In genomic region chr17:29715680-29716079, GRCh38 we compare ENCODE assay signal across 26 cellular contexts.
DNase-seq lines count a peak whose midpoint lies in the region; ATAC-seq and TF ChIP-seq lines count a peak whose summit lies in the region.
"Had no signal": no experiment of that assay in that cellular context is flagged by ENCODE, and none has a peak within 500 bp of the region (broad histone marks: within the 10 kb centered on the region; RNA-seq: fewer than 3 reads in every experiment).

No MANE protein-coding gene starts in this region.

- intact Hi-C loops in CD14-positive monocyte (cut with micrococcal nuclease), result no loop called here
- intact Hi-C loops in PC-9 (cut with micrococcal nuclease; ENCODE audit: unreplicated experiment), result no loop called here
- intact Hi-C loops in upper lobe of right lung (cut with DNase I), result no loop called here

- no peaks in the 10 kb centered on the region for H3K27me3 ChIP-seq in CD8-positive, alpha-beta memory T cell (ENCODE audit: insufficient read depth, low read length, poor library complexity, severe bottlenecking)
- no peaks in the 10 kb centered on the region for H3K27me3 ChIP-seq in neutrophil
- no peaks in the 10 kb centered on the region for H3K27me3 ChIP-seq in PC-9 (ENCODE audit: insufficient read depth, low read depth)
- H3K27me3 ChIP-seq in upper lobe of right lung, result no peaks in the 10 kb centered on the region
- H3K27me3 ChIP-seq: ascending aorta, suprapubic skin had no signal

- H3K9me3 Mint-ChIP-seq in CD14-positive monocyte, result peaks cover 0 to 6% (median 0%) of the 10 kb centered on the region in 7 donors
- H3K9me3 Mint-ChIP-seq in CD8-positive, alpha-beta memory T cell, result no peaks in the 10 kb centered on the region
- no peaks in the 10 kb centered on the region for H3K9me3 Mint-ChIP-seq in effector memory CD8-positive, alpha-beta T cell
- H3K9me3 Mint-ChIP-seq: activated T-helper 1 cell treated with anti-CD3 and anti-CD28 coated beads, Interleukin-12 subunit alpha, Interleukin-12 subunit beta, Interleukin-2, Interleukin-4 antibody, amounts not matched to agents 30 ng/mL and 10 ng/mL and 1 ng/mL, durations not matched to agents 14 hours and 24 hours and 36 hours had no signal

- DNase-seq in CD14-positive monocyte (ENCODE audit: low spot score), result no peak
- DNase-seq in CD8-positive, alpha-beta memory T cell, result no peak
- DNase-seq in effector memory CD8-positive, alpha-beta T cell, result no peak
- no peak for DNase-seq in PC-9
- no peak for DNase-seq in upper lobe of right lung
- DNase-seq: activated CD4-positive, CD25-positive, alpha-beta regulatory T cell; activated naive CD8-positive, alpha-beta T cell treated with anti-CD3 and anti-CD28 coated beads for 36 hours; caudate nucleus; DMS 273 treated with DMSO at 0.1 percent for 48 hours; hypothalamus; left ventricle myocardium superior; NCI-H1092; NCI-H187 treated with DMSO at 0.1 percent for 48 hours; NCI-H2171 treated with DMSO at 0.1 percent for 48 hours; NCI-H524; NK-92 treated with Interleukin-12 subunit alpha and Interleukin-12 subunit beta, amount 100 ng/mL, for 24 hours; right cardiac atrium; SW 1271 had no signal

- no peaks in the 10 kb centered on the region for H3K9me2 ChIP-seq in PC-9 (ENCODE audit: insufficient read depth)

- H3K4me2 ChIP-seq in PC-9, result no peak overlapping the region

- BruUV-seq in PC-9 (replicated peaks; lab: Mats Ljungman, UMichigan), result no TSS peak

- H3K4me1 ChIP-seq in CD8-positive, alpha-beta memory T cell (ENCODE audit: insufficient read depth, low read length), result peaks cover 34% of the 10 kb centered on the region
- peaks cover 93 to 97% of the 10 kb centered on the region in 2 experiments for H3K4me1 ChIP-seq in neutrophil (ENCODE audit: control insufficient read depth in 1 of 2, insufficient read depth in 1 of 2, low read depth in 1 of 2, low read length in 1 of 2)
- H3K4me1 ChIP-seq in PC-9 (replicated peaks; ENCODE audit: insufficient read depth), result peaks cover 28% of the 10 kb centered on the region
- H3K4me1 ChIP-seq in upper lobe of right lung, result peaks cover 33% of the 10 kb centered on the region
- H3K4me1 ChIP-seq: ascending aorta had no signal

- CTCF ChIA-PET in CD8-positive, alpha-beta memory T cell (lab: Charles Lee), result no interaction called here
- CTCF ChIA-PET in PC-9 (lab: Charles Lee), result no interaction called here

- H3K27me3 Mint-ChIP-seq in CD14-positive monocyte (ENCODE audit: low read depth in 3 of 3), result peaks cover 0 to 1% (median 0%) of the 10 kb centered on the region in 3 donors
- H3K27me3 Mint-ChIP-seq in CD8-positive, alpha-beta memory T cell, result peaks cover 0 to 1% of the 10 kb centered on the region in 2 donors
- H3K27me3 Mint-ChIP-seq in effector memory CD8-positive, alpha-beta T cell, result no peaks in the 10 kb centered on the region
- H3K27me3 Mint-ChIP-seq: activated naive CD8-positive, alpha-beta T cell treated with anti-CD3 and anti-CD28 coated beads for 36 hours had no signal

- H3K27ac ChIP-seq in CD8-positive, alpha-beta memory T cell (ENCODE audit: low read depth, low read length), result no peak overlapping the region
- H3K27ac ChIP-seq in neutrophil (peak overlapping the region; percentile 88), PC-9 (no peak overlapping the region), upper lobe of right lung (no peak overlapping the region)
- H3K27ac ChIP-seq: ascending aorta, C4-2B, suprapubic skin had no signal

- no peak overlapping the region for H3K4me3 Mint-ChIP-seq in CD14-positive monocyte
- H3K4me3 Mint-ChIP-seq in CD8-positive, alpha-beta memory T cell, result no peak overlapping the region
- H3K4me3 Mint-ChIP-seq in effector memory CD8-positive, alpha-beta T cell, result no peak overlapping the region
- H3K4me3 Mint-ChIP-seq: activated naive CD8-positive, alpha-beta T cell treated with anti-CD3 and anti-CD28 coated beads for 36 hours; activated T-helper 1 cell treated with anti-CD3 and anti-CD28 coated beads, Interleukin-12 subunit alpha, Interleukin-12 subunit beta, Interleukin-2, Interleukin-4 antibody, amounts not matched to agents 30 ng/mL and 10 ng/mL and 1 ng/mL, durations not matched to agents 14 hours and 24 hours and 36 hours; neural crest cell had no signal

- H3K79me2 ChIP-seq in PC-9 (ENCODE audit: low read depth), result no peaks in the 10 kb centered on the region

- H4K20me1 ChIP-seq in PC-9 (ENCODE audit: insufficient read depth), result no peaks in the 10 kb centered on the region

- peaks cover 91% of the 10 kb centered on the region for H3K4me1 Mint-ChIP-seq in CD14-positive monocyte
- peaks cover 69 to 94% (median 86%) of the 10 kb centered on the region in 3 donors for H3K4me1 Mint-ChIP-seq in CD8-positive, alpha-beta memory T cell
- peaks cover 42 to 83% of the 10 kb centered on the region in 2 donors for H3K4me1 Mint-ChIP-seq in effector memory CD8-positive, alpha-beta T cell (ENCODE audit: low read depth in 2 of 2)

- peaks cover 22% of the 10 kb centered on the region for H3F3A ChIP-seq in PC-9 (ENCODE audit: insufficient read depth, low read depth)

- H3K27ac Mint-ChIP-seq in CD14-positive monocyte, result peak overlapping the region in 6 of 7 donors; percentile 88 to 94 (median 91)
- peak overlapping the region in 6 of 8 donors; percentile 31 to 90 (median 58) for H3K27ac Mint-ChIP-seq in CD8-positive, alpha-beta memory T cell
- H3K27ac Mint-ChIP-seq in effector memory CD8-positive, alpha-beta T cell, result peak overlapping the region; percentile 79 to 81
- H3K27ac Mint-ChIP-seq: activated naive CD8-positive, alpha-beta T cell treated with anti-CD3 and anti-CD28 coated beads for 36 hours had no signal

- H3K4me3 ChIP-seq in CD8-positive, alpha-beta memory T cell (ENCODE audit: low read length), result no peak overlapping the region
- H3K4me3 ChIP-seq in neutrophil (ENCODE audit: low read depth in 1 of 2, low read length in 1 of 2), result peak overlapping the region in 1 of 2 experiments; percentile 25
- no peak overlapping the region for H3K4me3 ChIP-seq in PC-9
- no peak overlapping the region for H3K4me3 ChIP-seq in upper lobe of right lung
- H3K4me3 ChIP-seq: ascending aorta, suprapubic skin had no signal

- POLR2A ChIA-PET in CD8-positive, alpha-beta memory T cell (lab: Charles Lee), result no interaction called here
- POLR2A ChIA-PET in PC-9 (lab: Charles Lee; ENCODE audit: unreplicated experiment), result no interaction called here

- H3K36me3 Mint-ChIP-seq in CD14-positive monocyte, result peaks cover 40 to 62% of the 10 kb centered on the region in 2 donors
- peaks cover 0 to 44% (median 10%) of the 10 kb centered on the region in 3 donors for H3K36me3 Mint-ChIP-seq in CD8-positive, alpha-beta memory T cell
- peaks cover 6% of the 10 kb centered on the region for H3K36me3 Mint-ChIP-seq in effector memory CD8-positive, alpha-beta T cell (ENCODE audit: insufficient read depth)

- TF ChIP-seq CTCF in CD14-positive monocyte (IDR thresholded peaks at IDR 0.05) (no peak), neutrophil (IDR thresholded peaks at IDR 0.05) (no peak), PC-9 (conservative IDR thresholded peaks at IDR 0.05) (no peak), upper lobe of right lung (IDR thresholded peaks at IDR 0.05) (no peak)

- no peak for ATAC-seq in effector memory CD8-positive, alpha-beta T cell (replicated peaks)
- ATAC-seq in GM18873 (IDR thresholded peaks at IDR 0.05; ENCODE audit: low FRiP score, unreplicated experiment) (no peak), upper lobe of right lung (no peak), GM21526 (IDR thresholded peaks at IDR 0.05; ENCODE audit: low FRiP score, unreplicated experiment) (no peak)
- ATAC-seq: left ventricle myocardium superior had no signal

- no peaks in the 10 kb centered on the region for H3K36me3 ChIP-seq in CD8-positive, alpha-beta memory T cell (ENCODE audit: insufficient read depth, low read length)
- H3K36me3 ChIP-seq in neutrophil, result peaks cover 22% of the 10 kb centered on the region
- no peaks in the 10 kb centered on the region for H3K36me3 ChIP-seq in PC-9 (ENCODE audit: low read depth)
- no peaks in the 10 kb centered on the region for H3K36me3 ChIP-seq in upper lobe of right lung
- H3K36me3 ChIP-seq: ascending aorta, suprapubic skin had no signal

- H3K9me3 ChIP-seq in CD8-positive, alpha-beta memory T cell (ENCODE audit: low read length), result no peaks in the 10 kb centered on the region
- H3K9me3 ChIP-seq in neutrophil (no peaks in the 10 kb centered on the region), PC-9 (ENCODE audit: insufficient read depth, low read depth) (no peaks in the 10 kb centered on the region), upper lobe of right lung (no peaks in the 10 kb centered on the region)
- H3K9me3 ChIP-seq: ascending aorta, suprapubic skin had no signal

- no peak overlapping the region for H2AFZ ChIP-seq in PC-9
